In the genomic region with DNA sequence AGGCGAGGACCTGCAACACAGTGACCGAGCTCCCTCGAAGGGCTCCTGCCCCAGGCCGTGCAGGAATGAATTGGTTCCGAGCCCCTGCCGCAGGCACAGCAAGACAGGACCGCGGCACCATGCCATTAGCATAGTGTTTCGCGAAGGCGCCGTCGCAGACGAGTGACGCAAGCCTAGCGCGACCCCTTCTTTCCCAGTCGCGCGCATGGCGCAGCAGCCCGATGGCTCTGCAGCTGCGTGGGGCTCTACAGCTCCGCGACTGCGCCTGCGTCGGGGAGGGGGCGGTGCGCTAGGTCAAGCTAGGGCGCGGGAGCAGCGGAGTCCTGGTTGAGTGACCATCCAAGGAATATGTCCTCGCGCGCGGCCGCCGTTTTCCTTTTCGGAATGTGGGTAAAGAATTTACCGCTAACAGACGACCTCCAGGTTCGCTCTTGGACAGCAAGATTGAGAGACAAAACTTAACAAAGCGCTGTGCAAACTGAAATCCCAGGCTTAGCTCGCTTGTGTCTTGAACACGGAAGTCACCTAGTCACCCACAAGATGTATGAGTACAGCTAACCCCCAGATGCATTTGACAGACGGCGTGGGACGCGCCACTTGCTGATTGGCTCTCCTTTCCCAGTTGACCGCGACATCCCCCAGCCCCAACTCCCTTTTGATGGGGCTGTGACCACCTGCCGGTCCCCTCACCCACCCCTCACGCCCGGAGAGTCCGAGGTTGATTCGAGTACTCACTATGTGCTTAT, we compare ENCODE assay signal across 8 cellular contexts. TPM values are rescaled to one million over a fixed set of nuclear protein-coding genes. Genes with fewer than 3 reads are reported as not detected.
DNase-seq lines count a peak whose midpoint lies in the region; ATAC-seq and TF ChIP-seq lines count a peak whose summit lies in the region.

A gene (minus strand): TSS at position 164 of the 746 bp plus-strand sequence. CDS start 32 bp downstream, at position 132.

- H3K4me3 ChIP-seq in ectodermal cell (ENCODE audit: insufficient read depth, low read depth, low read length) (peak within 1 kb of the TSS; percentile 99), lower lobe of right lung (peak within 1 kb of the TSS; percentile 99)

- H3K27me3 ChIP-seq in ectodermal cell (ENCODE audit: control insufficient read depth, insufficient read depth, low read length, poor library complexity, severe bottlenecking) (peaks cover 25% of the 10 kb centered on the region), lower lobe of right lung (ENCODE audit: low read depth) (no peaks in the 10 kb centered on the region)

- H3K4me1 ChIP-seq in ectodermal cell (ENCODE audit: control insufficient read depth, insufficient read depth, low read length) (peaks cover 4% of the 10 kb centered on the region), lower lobe of right lung (peaks cover 29% of the 10 kb centered on the region)

- no peaks in the 10 kb centered on the region for H3K9me3 ChIP-seq in ectodermal cell (ENCODE audit: control insufficient read depth, low read length)
- no peaks in the 10 kb centered on the region for H3K9me3 ChIP-seq in lower lobe of right lung

- no peak for TF ChIP-seq CTCF in lower lobe of right lung (IDR thresholded peaks at IDR 0.05)

- 0 to 1% methylated on average over 56 to 57 of the region's 57 CpGs for WGBS in ectodermal cell, 2 experiments

- DNase-seq in COLO829 (ENCODE audit: low spot score): peak; percentile 94
- peak; percentile 96 for DNase-seq in HT-29 (ENCODE audit: low spot score)
- DNase-seq in NK-92 treated with Interleukin-12 subunit alpha and Interleukin-12 subunit beta, amount 100 ng/mL, for 24 hours (lab: John Stamatoyannopoulos, UW): peak; percentile 90
- DNase-seq in activated CD8-positive, alpha-beta memory T cell treated with anti-CD3 and anti-CD28 coated beads for 1 hour (ENCODE audit: extremely low read depth in 1 of 2, low read depth in 1 of 2): peak; percentile 91 to 99
- DNase-seq in lower lobe of right lung: peak; percentile 98
- DNase-seq in stimulated activated CD4-positive, alpha-beta T cell treated with anti-CD3 and anti-CD28 coated beads, TNF-alpha, amount 100 ng/mL, for 1 hour (ENCODE audit: low read depth in 3 of 3, low spot score in 1 of 3): peak; percentile 86 to 96 (median 90)

- H3K36me3 ChIP-seq in ectodermal cell (ENCODE audit: control insufficient read depth, insufficient read depth, low read length): no peaks in the 10 kb centered on the region
- H3K36me3 ChIP-seq in lower lobe of right lung: no peaks in the 10 kb centered on the region

- intact Hi-C loops in lower lobe of right lung (cut with DNase I): no loop called here

- ATAC-seq in GM21360 (IDR thresholded peaks at IDR 0.05; ENCODE audit: unreplicated experiment) (peak; percentile 83), lower lobe of right lung (peak; percentile 100)

- H3K27ac ChIP-seq in ectodermal cell (ENCODE audit: insufficient read depth, low read depth, low read length, poor library complexity, severe bottlenecking) (peak within 1 kb of the TSS; percentile 67), lower lobe of right lung (peak within 1 kb of the TSS; percentile 90)

RNA-seq across cellular contexts. Expression of the gene that starts here (rescaled TPM):
- total RNA-seq in HT-29 (2014; rRNA removed; shearing (Covaris generic)): 11.6 and 13.1 TPM in 2 replicates
- 29.3 TPM for polyA plus RNA-seq in ectodermal cell (2013, experiment 1 of 4)
- polyA plus RNA-seq in ectodermal cell (2013, experiment 2 of 4): 28.6 TPM
- polyA plus RNA-seq in ectodermal cell (2013, experiment 3 of 4): 27.8 TPM
- polyA plus RNA-seq in ectodermal cell (2013, experiment 4 of 4): 35.4 TPM
- 13.0 TPM for total RNA-seq in lower lobe of right lung

Comparison
In these comparisons a context has a peak if more than half of its experiments do, and no peak if none do; other contexts are left out.
1. Peak in every context shown above with its lines: DNase-seq, ATAC-seq, H3K4me3 ChIP-seq and H3K27ac ChIP-seq.